Comparison of ENCODE assay signal across 13 cellular contexts in the genomic region with DNA sequence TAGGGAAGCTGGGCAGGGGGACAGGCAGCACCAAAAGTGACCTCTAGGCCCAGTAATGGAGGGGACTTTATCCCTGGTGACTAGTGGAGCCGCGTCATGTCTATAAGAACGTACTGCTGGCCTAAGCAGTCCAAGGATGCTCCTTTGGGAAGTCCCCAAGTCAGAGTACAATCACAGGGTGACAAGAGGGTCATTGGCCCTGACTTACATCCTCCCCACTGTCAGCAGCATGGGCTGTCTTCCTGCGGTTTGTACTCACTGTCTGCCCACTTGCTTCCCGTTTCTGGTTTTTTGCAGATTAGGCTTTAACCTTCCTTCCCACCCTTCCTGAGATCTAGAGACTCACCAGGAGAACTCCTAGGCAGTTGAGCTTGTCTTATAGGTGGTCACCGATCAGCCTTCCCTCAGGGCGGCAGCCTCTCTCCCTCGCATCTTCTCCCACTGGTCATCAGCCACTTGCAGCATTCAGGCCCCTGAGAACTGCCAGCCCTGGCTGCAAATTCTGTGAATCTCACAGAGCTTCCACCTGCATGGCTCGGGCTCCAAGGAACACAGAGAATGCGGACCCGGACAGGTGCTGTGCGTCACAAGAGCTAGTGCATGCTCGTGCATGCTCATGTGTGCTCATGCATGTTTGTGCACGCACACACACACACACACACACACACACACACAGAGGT.
DNase-seq lines count a peak whose midpoint lies in the region; ATAC-seq, FAIRE-seq and TF ChIP-seq lines count a peak whose summit lies in the region.
"Had no signal": no experiment of that assay in that cellular context is flagged by ENCODE, and none has a peak within 500 bp of the region (broad histone marks: within the 10 kb centered on the region; RNA-seq: fewer than 3 reads in every experiment).

No MANE protein-coding gene starts in this region.

- no peak for TF ChIP-seq CTCF in NB4 (IDR thresholded peaks at IDR 0.05; ENCODE audit: low read depth, low read length)
- no peak for TF ChIP-seq CTCF in GM12878 (IDR thresholded peaks at IDR 0.05 in 2 of 3, conservative IDR thresholded peaks at IDR 0.05 in 1 of 3; ENCODE audit: control insufficient read depth in 2 of 3, extremely low read depth in 1 of 3, insufficient read depth in 1 of 3, low read depth in 3 of 3, low read length in 3 of 3)
- TF ChIP-seq CTCF in stomach (IDR thresholded peaks at IDR 0.05) = no peak

- no peaks in the 10 kb centered on the region for H3K79me2 ChIP-seq in GM12878 (ENCODE audit: control insufficient read depth, insufficient read depth, low read length)

- intact Hi-C loops in GM12878 (cut with micrococcal nuclease; ENCODE audit: unreplicated experiment) (loop anchor here (10.0 kb wide), 1 partner anchor 147 kb away; no protein-coding TSS in a partner anchor), left colon (cut with DNase I, micrococcal nuclease) (loop anchor here in 1 of 2 donors (5.0 kb wide), 1 partner anchor 44 kb away; no protein-coding TSS in a partner anchor), stomach (cut with DNase I; ENCODE audit: low total_unique reads) (no loop called here)

- ATAC-seq in GM12878 (peak; percentile 25; the same call in 2 of the 3 replicates), left colon (peak; percentile 22), HG03196 (IDR thresholded peaks at IDR 0.05; ENCODE audit: unreplicated experiment) (no peak)

- DNase-seq in NB4 (ENCODE audit: low read depth) (peak; percentile 50), GM12878 (ENCODE audit: low read depth, low spot score) (no peak), left colon (peak in 1 of 2 donors; percentile 48), stomach (no peak), DMS79 treated with DMSO at 0.1 percent for 48 hours (lab: John Stamatoyannopoulos, UW) (no peak), HuH-7.5 (ENCODE audit: low spot score) (no peak), LoVo (ENCODE audit: low spot score) (no peak)
- DNase-seq: activated CD4-positive, alpha-beta T cell treated with anti-CD3 and anti-CD28 coated beads for 1 hour; activated gamma-delta T cell treated with Interleukin-2 at 50 U/mL for 16 hours; NCI-H1105 had no signal

- TF ChIP-seq RAD21 in GM12878 (IDR thresholded peaks at IDR 0.05; ENCODE audit: insufficient read depth, low read depth, low read length) = no peak

- POLR2A ChIA-PET in GM12878 (lab: Charles Lee) = no interaction called here

- SMC1A ChIA-PET in GM12878 (lab: Charles Lee; ENCODE audit: uncharacterized antibody, unreplicated experiment) = interaction anchor here (0.5 to 1.5 kb wide), 2 partner anchors 17 to 130 kb away, joined by 3 to 4 read pairs; no protein-coding TSS in a partner anchor

- H3K27me3 ChIP-seq in GM12878 (replicated peaks in 1 of 2; ENCODE audit: control insufficient read depth in 2 of 2, insufficient read depth in 2 of 2, low read length in 1 of 2) (no peaks in the 10 kb centered on the region), stomach (no peaks in the 10 kb centered on the region)
- H3K27me3 ChIP-seq: breast epithelium had no signal

- TF ChIP-seq POLR2A in NB4 (IDR thresholded peaks at IDR 0.05; ENCODE audit: extremely low read depth, insufficient read length) (no peak), GM12878 (IDR thresholded peaks at IDR 0.05; ENCODE audit: low read depth, low read length) (no peak), stomach (IDR thresholded peaks at IDR 0.05) (no peak)

- TF ChIP-seq EP300 in GM12878 (IDR thresholded peaks at IDR 0.05; ENCODE audit: borderline replicate concordance in 1 of 2, control insufficient read depth in 1 of 2, low read depth in 2 of 2, low read length in 2 of 2) = no peak
- no peak for TF ChIP-seq EP300 in stomach (IDR thresholded peaks at IDR 0.05)

- no peak overlapping the region for H3K9ac ChIP-seq in GM12878 (ENCODE audit: control insufficient read depth, insufficient read depth, low read length)

- H3K9me3 ChIP-seq in GM12878 (replicated peaks; ENCODE audit: control insufficient read depth, insufficient read depth, low read length) (no peaks in the 10 kb centered on the region), stomach (no peaks in the 10 kb centered on the region)
- H3K9me3 ChIP-seq: breast epithelium had no signal

- H3K27ac ChIP-seq in GM12878 (ENCODE audit: control insufficient read depth, insufficient read depth) = no peak overlapping the region
- peak overlapping the region in 3 of 5 donors; percentile 42 to 75 (median 66) for H3K27ac ChIP-seq in stomach

- H2AFZ ChIP-seq in GM12878 (ENCODE audit: control insufficient read depth, low read depth, low read length) = 0 out of 2 replicates have a peak overlapping the region, but pooled peaks have one; percentile 17

- H3K4me1 ChIP-seq in GM12878 (ENCODE audit: control insufficient read depth, insufficient read depth, low read length) = peaks cover 3% of the 10 kb centered on the region
- peaks cover 13 to 39% (median 22%) of the 10 kb centered on the region in 4 donors for H3K4me1 ChIP-seq in stomach

- WGBS in GM12878 (ENCODE audit: insufficient coverage, insufficient replicate concordance, low lambda C conversion rate, missing lambda C conversion rate) = 71% methylated on average over 14 of the region's 14 CpGs
- WGBS in stomach, 5 donors = 57 to 81% (median 75%) methylated on average over 14 of the region's 14 CpGs

- FAIRE-seq in GM12878 (lab: Jason Lieb, UNC) = peak; percentile 13
- FAIRE-seq: endothelial cell of umbilical vein had no signal

- RAD21 ChIA-PET in GM12878 (lab: Charles Lee; ENCODE audit: unreplicated experiment) = no interaction called here

- H4K20me1 ChIP-seq in GM12878 (ENCODE audit: control insufficient read depth, insufficient read depth) = no peaks in the 10 kb centered on the region

- H3K4me2 ChIP-seq in GM12878 (ENCODE audit: control insufficient read depth, insufficient read depth) = no peak overlapping the region

- H3K4me3 ChIP-seq in NB4 (ENCODE audit: low read depth, low read length) (no peak overlapping the region), GM12878 (no peak overlapping the region), stomach (no peak overlapping the region)
- H3K4me3 ChIP-seq: breast epithelium had no signal

- H3K36me3 ChIP-seq in GM12878 (ENCODE audit: control insufficient read depth in 2 of 2, insufficient read depth in 2 of 2, low read length in 1 of 2) = no peaks in the 10 kb centered on the region
- H3K36me3 ChIP-seq in stomach = no peaks in the 10 kb centered on the region
- H3K36me3 ChIP-seq: breast epithelium had no signal

- CTCF ChIA-PET in GM12878 (lab: Yijun Ruan, JAX) = interaction anchor here (0.7 to 1.1 kb wide), 3 partner anchors 19 to 60 kb away, joined by 4 to 5 read pairs (median 4); no protein-coding TSS in a partner anchor

- in situ Hi-C loops in GM12878 (cut with MboI) = no loop called here

- no TSS peak for BruUV-seq in GM12878 (replicated peaks; lab: Mats Ljungman, UMichigan)

TF ChIP-seq in GM12878, 131 proteins besides CTCF, POLR2A, EP300 and RAD21:
- TF ChIP-seq IKZF1 (conservative IDR thresholded peaks at IDR 0.05) = 0 out of 2 replicates have a peak, but pooled peaks have one; percentile 37
- TF ChIP-seq ZNF384 (IDR thresholded peaks at IDR 0.05; ENCODE audit: borderline replicate concordance, low read depth, low read length) = no peak
- no peak for TF ChIP-seq RBBP5 (conservative IDR thresholded peaks at IDR 0.05)
- peak; percentile 41; the same call in 1 of the 2 replicates for TF ChIP-seq RUNX3 (IDR thresholded peaks at IDR 0.05; ENCODE audit: low read length)
- no peak for TF ChIP-seq BMI1 (IDR thresholded peaks at IDR 0.05; ENCODE audit: borderline replicate concordance)
- no peak for TF ChIP-seq HCFC1 (IDR thresholded peaks at IDR 0.05; ENCODE audit: low read length)
